8 cellular contexts compared by ENCODE assay signal in genomic region chr17:73156166-73156840, GRCh38. TPM values are rescaled to one million over a fixed set of nuclear protein-coding genes. Genes with fewer than 3 reads are reported as not detected.
DNase-seq lines count a peak whose midpoint lies in the region; ATAC-seq lines count a peak whose summit lies in the region.

No MANE protein-coding gene starts in this region.

- H3K27ac ChIP-seq in mesendoderm (ENCODE audit: low read depth, low read length), result no peak overlapping the region

- no peaks in the 10 kb centered on the region for H3K27me3 ChIP-seq in mesendoderm (ENCODE audit: insufficient read depth, low read length, poor library complexity)

- H3K9ac ChIP-seq in mesendoderm (ENCODE audit: low read length), result no peak overlapping the region

- H3K79me1 ChIP-seq in mesendoderm (ENCODE audit: low read length), result no peaks in the 10 kb centered on the region

- H3K18ac ChIP-seq in mesendoderm (ENCODE audit: low read length), result no peak overlapping the region

- ATAC-seq in GM18867 (IDR thresholded peaks at IDR 0.05; ENCODE audit: unreplicated experiment), result peak; percentile 88
- peak; percentile 78 for ATAC-seq in HG03097 (IDR thresholded peaks at IDR 0.05; ENCODE audit: low FRiP score, unreplicated experiment)

- H3K56ac ChIP-seq in mesendoderm (ENCODE audit: low read length), result peak overlapping the region; percentile 44

- DNase-seq in AG20443 (ENCODE audit: low spot score) (peak; percentile 92), NCI-H510A treated with DMSO at 0.1 percent for 48 hours (lab: John Stamatoyannopoulos, UW) (peak; percentile 81), mesendoderm (peak; percentile 90)
- peak; percentile 87 for DNase-seq in activated CD4-positive, alpha-beta T cell treated with anti-CD3 and anti-CD28 coated beads, Interleukin-2, amount 10 ng/mL, durations not matched to agents 24 days and 14 days
- peak; percentile 11 for DNase-seq in effector CD8-positive, alpha-beta T cell (lab: John Stamatoyannopoulos, UW)
- DNase-seq in stimulated activated CD8-positive, alpha-beta memory T cell treated with anti-CD3 and anti-CD28 coated beads, Interleukin-4, amount 100 ng/mL, for 24 hours (ENCODE audit: low read depth), result peak; percentile 33

- WGBS in mesendoderm (ENCODE audit: extremely low coverage, insufficient coverage, low lambda C conversion rate), result no CpG with 5 or more reads among the region's 22 CpGs

- H3K27me3 Mint-ChIP-seq in activated CD4-positive, alpha-beta T cell treated with anti-CD3 and anti-CD28 coated beads, Interleukin-2, amount 10 ng/mL, durations not matched to agents 24 days and 14 days, result peaks cover 15% of the 10 kb centered on the region

- no peak overlapping the region for H2BK120ac ChIP-seq in mesendoderm (ENCODE audit: low read depth, low read length)

- H3K4me3 Mint-ChIP-seq in activated CD4-positive, alpha-beta T cell treated with anti-CD3 and anti-CD28 coated beads, Interleukin-2, amount 10 ng/mL, durations not matched to agents 24 days and 14 days, result no peak overlapping the region

- no peak overlapping the region for H3K4me2 ChIP-seq in mesendoderm (ENCODE audit: low read length)

- H3K36me3 ChIP-seq in mesendoderm (ENCODE audit: control insufficient read depth, insufficient read depth, low read length), result no peaks in the 10 kb centered on the region

- H4K5ac ChIP-seq in mesendoderm (ENCODE audit: low read length), result no peak overlapping the region

- no peak overlapping the region for H3K23ac ChIP-seq in mesendoderm (ENCODE audit: low read length)

- H2BK5ac ChIP-seq in mesendoderm (ENCODE audit: low read length), result peak overlapping the region; percentile 27

- no peaks in the 10 kb centered on the region for H3K36me3 Mint-ChIP-seq in activated CD4-positive, alpha-beta T cell treated with anti-CD3 and anti-CD28 coated beads, Interleukin-2, amount 10 ng/mL, durations not matched to agents 24 days and 14 days (ENCODE audit: low read depth)

- H3K27ac Mint-ChIP-seq in activated CD4-positive, alpha-beta T cell treated with anti-CD3 and anti-CD28 coated beads, Interleukin-2, amount 10 ng/mL, durations not matched to agents 24 days and 14 days, result no peak overlapping the region

- no peak overlapping the region for H2BK15ac ChIP-seq in mesendoderm (replicated peaks; ENCODE audit: low read depth)

- peaks cover 4% of the 10 kb centered on the region for H3K4me1 Mint-ChIP-seq in activated CD4-positive, alpha-beta T cell treated with anti-CD3 and anti-CD28 coated beads, Interleukin-2, amount 10 ng/mL, durations not matched to agents 24 days and 14 days

- peaks cover 13% of the 10 kb centered on the region for H3K4me1 ChIP-seq in mesendoderm (ENCODE audit: control insufficient read depth, low read depth, low read length)

- no peak overlapping the region for H3K4ac ChIP-seq in mesendoderm (ENCODE audit: low read depth, low read length)

- no peaks in the 10 kb centered on the region for H3K79me2 ChIP-seq in mesendoderm (ENCODE audit: control insufficient read depth, insufficient read depth, low read length)

- H3K4me3 ChIP-seq in mesendoderm (ENCODE audit: low read length), result no peak overlapping the region

- H4K8ac ChIP-seq in mesendoderm (ENCODE audit: low read depth, low read length), result no peak overlapping the region

- H3K9me3 Mint-ChIP-seq in activated CD4-positive, alpha-beta T cell treated with anti-CD3 and anti-CD28 coated beads, Interleukin-2, amount 10 ng/mL, durations not matched to agents 24 days and 14 days, result no peaks in the 10 kb centered on the region

- peak overlapping the region; percentile 37 for H2AK5ac ChIP-seq in mesendoderm (ENCODE audit: low read length)

- intact Hi-C loops in activated CD4-positive, alpha-beta T cell treated with anti-CD3 and anti-CD28 coated beads, Interleukin-2, amount 10 ng/mL, durations not matched to agents 24 days and 14 days (cut with micrococcal nuclease), result loop anchor here (1.0 to 5.0 kb wide), 4 partner anchors 64 to 600 kb away; partner anchors contain the start of gene SLC39A11

RNA-seq across cellular contexts. Expression of gene SSTR2, which starts 8.5 kb away (rescaled TPM):
- total RNA-seq in activated CD4-positive, alpha-beta T cell treated with anti-CD3 and anti-CD28 coated beads, Interleukin-2, amount 10 ng/mL, durations not matched to agents 24 days and 14 days, result 0.66 and 0.96 TPM in 2 replicates
- 0.38 TPM for polyA plus RNA-seq in mesendoderm (2013, experiment 1 of 2)
- polyA plus RNA-seq in mesendoderm (2013, experiment 2 of 2), result 0.35 TPM

RNA-seq across cellular contexts. Expression of gene COG1, which starts 36.6 kb away (rescaled TPM):
- 30.0 and 32.7 TPM in 2 replicates for total RNA-seq in activated CD4-positive, alpha-beta T cell treated with anti-CD3 and anti-CD28 coated beads, Interleukin-2, amount 10 ng/mL, durations not matched to agents 24 days and 14 days
- 17.9 TPM for polyA plus RNA-seq in mesendoderm (2013, experiment 1 of 2)
- polyA plus RNA-seq in mesendoderm (2013, experiment 2 of 2), result 18.4 TPM

Comparison
In these comparisons a context has a peak if more than half of its experiments do, and no peak if none do; other contexts are left out.
1. DNase-seq: peak in every context shown above with its lines; median percentile 92 in AG20443; 90 in mesendoderm; 87 in activated CD4-positive, alpha-beta T cell treated with anti-CD3 and anti-CD28 coated beads, Interleukin-2, amount 10 ng/mL, durations not matched to agents 24 days and 14 days; 81 in NCI-H510A treated with DMSO at 0.1 percent for 48 hours; 33 in stimulated activated CD8-positive, alpha-beta memory T cell treated with anti-CD3 and anti-CD28 coated beads, Interleukin-4, amount 100 ng/mL, for 24 hours; 11 in effector CD8-positive, alpha-beta T cell.